Comparison of ENCODE assay signal across 3 cellular contexts in genomic region chr19:40246292-40247073, GRCh38.
TF ChIP-seq lines count a peak whose summit lies in the region.

No MANE protein-coding gene starts in this region.

TF ChIP-seq in A549, 52 proteins besides CTCF, POLR2A, EP300 and RAD21:
- no peak for TF ChIP-seq RCOR1 (IDR thresholded peaks at IDR 0.05; ENCODE audit: low read depth, low read length)
- no peak for TF ChIP-seq KDM1A (IDR thresholded peaks at IDR 0.05; ENCODE audit: low read depth)
- peak; percentile 92 for TF ChIP-seq MAFK (IDR thresholded peaks at IDR 0.05; ENCODE audit: partially characterized antibody)

TF ChIP-seq in IMR-90, 13 proteins besides CTCF, POLR2A, EP300 and RAD21:
- TF ChIP-seq ELK1 (IDR thresholded peaks at IDR 0.05; ENCODE audit: borderline replicate concordance, low read depth, low read length): no peak
- no peak for TF ChIP-seq MXI1 (IDR thresholded peaks at IDR 0.05; ENCODE audit: borderline replicate concordance, low read depth, low read length)
- peak; percentile 47 for TF ChIP-seq MAFK (IDR thresholded peaks at IDR 0.05; ENCODE audit: low read depth, low read length)

TF ChIP-seq in K562, 482 proteins besides CTCF, POLR2A, EP300 and RAD21:
- TF ChIP-seq POLR2G (IDR thresholded peaks at IDR 0.05; ENCODE audit: low read depth, low read length) (0 out of 2 replicates have a peak, but pooled peaks have one; percentile 16), MEF2D (tag; conservative IDR thresholded peaks at IDR 0.05; ENCODE audit: low read depth) (no peak), MXI1 (IDR thresholded peaks at IDR 0.05; ENCODE audit: low read depth, low read length) (no peak), U2AF2 (optimal IDR thresholded peaks at IDR 0.05; ENCODE audit: low read depth, low read length) (no peak), ARID3A (IDR thresholded peaks at IDR 0.05; ENCODE audit: borderline replicate concordance, low read depth, low read length) (no peak), ZNF518B (CRISPR knock-in tag; IDR thresholded peaks at IDR 0.05) (no peak), ZNF311 (CRISPR knock-in tag; IDR thresholded peaks at IDR 0.05) (no peak), NR3C1 (CRISPR knock-in tag; IDR thresholded peaks at IDR 0.05) (no peak), RCOR1 (IDR thresholded peaks at IDR 0.05; ENCODE audit: borderline replicate concordance in 1 of 2, low read depth in 2 of 2, low read length in 2 of 2) (no peak), ZC3H8 (IDR thresholded peaks at IDR 0.05) (no peak), MEF2A (IDR thresholded peaks at IDR 0.05; ENCODE audit: control insufficient read depth, low read depth, low read length) (no peak), MAFG (tag; conservative IDR thresholded peaks at IDR 0.05) (peak; percentile 50), DIDO1 (tag; IDR thresholded peaks at IDR 0.05; ENCODE audit: low read depth) (no peak), SMARCB1 (IDR thresholded peaks at IDR 0.05; ENCODE audit: insufficient read length, low read depth) (no peak), C11orf30 (IDR thresholded peaks at IDR 0.05; ENCODE audit: low read depth) (peak; percentile 48), ZNF316 (IDR thresholded peaks at IDR 0.05) (peak; percentile 78), MCM5 (IDR thresholded peaks at IDR 0.05; ENCODE audit: low read depth) (no peak), NR2C1 (IDR thresholded peaks at IDR 0.05) (no peak), NR2C1 (tag; IDR thresholded peaks at IDR 0.05) (no peak), MAFF (IDR thresholded peaks at IDR 0.05; ENCODE audit: low read length) (peak; percentile 62), NFYB (IDR thresholded peaks at IDR 0.05; ENCODE audit: extremely low read depth, insufficient read length) (no peak)
TF ChIP-seq in K562: peak in this region for 5.
